ENCODE assay signal across 9 cellular contexts in genomic region chr6:19691465-19692167, GRCh38.
DNase-seq lines count a peak whose midpoint lies in the region; TF ChIP-seq lines count a peak whose summit lies in the region.
"Had no signal": no experiment of that assay in that cellular context is flagged by ENCODE, and none has a peak within 500 bp of the region (broad histone marks: within the 10 kb centered on the region; RNA-seq: fewer than 3 reads in every experiment).

No MANE protein-coding gene starts in this region.

- H3K9me2 ChIP-seq in hepatocyte (replicated peaks; ENCODE audit: insufficient read depth), result no peaks in the 10 kb centered on the region
- H3K9me2 ChIP-seq in Karpas-422 (replicated peaks; ENCODE audit: insufficient read depth, low read length), result no peaks in the 10 kb centered on the region

- CTCF ChIA-PET in BJ (lab: Yijun Ruan, JAX), result interaction anchor here (0.8 kb wide), 1 partner anchor 27 kb away, joined by 3 read pairs; no protein-coding TSS in a partner anchor

- H2AFZ ChIP-seq in hepatocyte (peak overlapping the region; percentile 27), Karpas-422 (ENCODE audit: low read length) (no peak overlapping the region)

- no peaks in the 10 kb centered on the region for H3K79me2 ChIP-seq in hepatocyte
- H3K79me2 ChIP-seq in Karpas-422 (ENCODE audit: low read length), result no peaks in the 10 kb centered on the region

- H3K4me3 Mint-ChIP-seq in progenitor cell of endocrine pancreas (ENCODE audit: low read depth), result peak overlapping the region; percentile 72

- DNase-seq in BJ (ENCODE audit: low read depth), result no peak
- DNase-seq in hepatocyte (ENCODE audit: low spot score), result peak; percentile 26
- peak; percentile 26 for DNase-seq in progenitor cell of endocrine pancreas (ENCODE audit: low spot score, unreplicated experiment)
- DNase-seq in NCI-H1105 (lab: John Stamatoyannopoulos, UW), result no peak
- no peak for DNase-seq in Karpas-422
- no peak for DNase-seq in NCI-H1417 treated with DMSO at 0.1 percent for 48 hours (lab: John Stamatoyannopoulos, UW)
- DNase-seq in mesenteric fat pad (ENCODE audit: low spot score), result no peak
- DNase-seq: DMS79 treated with DMSO at 0.1 percent for 48 hours had no signal

- peaks cover 46% of the 10 kb centered on the region for H3K27me3 Mint-ChIP-seq in progenitor cell of endocrine pancreas

- H3K9me3 ChIP-seq in hepatocyte (ENCODE audit: low read depth), result no peaks in the 10 kb centered on the region
- H3K9me3 ChIP-seq in Karpas-422 (ENCODE audit: low read length), result no peaks in the 10 kb centered on the region

- H3K27me3 ChIP-seq in BJ (ENCODE audit: control insufficient read depth, insufficient read depth, low read length), result peaks cover 6% of the 10 kb centered on the region
- peaks cover 42% of the 10 kb centered on the region for H3K27me3 ChIP-seq in hepatocyte
- H3K27me3 ChIP-seq in Karpas-422 (ENCODE audit: low read length), result no peaks in the 10 kb centered on the region

- no peaks in the 10 kb centered on the region for H4K20me1 ChIP-seq in hepatocyte (ENCODE audit: insufficient read depth, poor library complexity, severe bottlenecking)
- H4K20me1 ChIP-seq in Karpas-422 (ENCODE audit: insufficient read depth, low read depth, low read length), result no peaks in the 10 kb centered on the region

- H3K9ac ChIP-seq in Karpas-422 (ENCODE audit: low read length), result no peak overlapping the region

- TF ChIP-seq CTCF in BJ (IDR thresholded peaks at IDR 0.05; ENCODE audit: insufficient read depth, low read depth, low read length), result no peak
- no peak for TF ChIP-seq CTCF in hepatocyte (IDR thresholded peaks at IDR 0.05; ENCODE audit: poor library complexity)
- TF ChIP-seq CTCF in progenitor cell of endocrine pancreas (IDR thresholded peaks at IDR 0.05; ENCODE audit: unreplicated experiment), result no peak

- WGBS in hepatocyte (ENCODE audit: low lambda C conversion rate, missing lambda C conversion rate), result under 1% methylated on average over 38 of the region's 44 CpGs

- POLR2A ChIA-PET in BJ (lab: Charles Lee), result no interaction called here

- H3K9me3 Mint-ChIP-seq in progenitor cell of endocrine pancreas (ENCODE audit: low read depth), result peaks cover 2% of the 10 kb centered on the region

- H3K36me3 Mint-ChIP-seq in progenitor cell of endocrine pancreas (ENCODE audit: insufficient read depth), result no peaks in the 10 kb centered on the region

- H3K4me1 Mint-ChIP-seq in progenitor cell of endocrine pancreas (ENCODE audit: low read depth), result peaks cover 3% of the 10 kb centered on the region

- H3K27ac ChIP-seq in angular gyrus (ENCODE audit: low read depth, low read length) (peak overlapping the region; percentile 26), hepatocyte (no peak overlapping the region), Karpas-422 (ENCODE audit: low read length) (no peak overlapping the region)

- peak overlapping the region; percentile 88 for H3K4me2 ChIP-seq in hepatocyte
- no peak overlapping the region for H3K4me2 ChIP-seq in Karpas-422 (ENCODE audit: low read depth, low read length, poor library complexity, severe bottlenecking)

- no peaks in the 10 kb centered on the region for H3K36me3 ChIP-seq in BJ (ENCODE audit: control insufficient read depth, insufficient read depth, low read length)
- H3K36me3 ChIP-seq in hepatocyte (replicated peaks; ENCODE audit: insufficient read depth, low read depth), result no peaks in the 10 kb centered on the region
- H3K36me3 ChIP-seq in Karpas-422 (ENCODE audit: insufficient read depth, low read length), result no peaks in the 10 kb centered on the region

- no peaks in the 10 kb centered on the region for H3K4me1 ChIP-seq in hepatocyte (ENCODE audit: insufficient read depth)
- H3K4me1 ChIP-seq in Karpas-422 (ENCODE audit: low read length), result no peaks in the 10 kb centered on the region

- peak overlapping the region; percentile 89 for H3K27ac Mint-ChIP-seq in progenitor cell of endocrine pancreas

- peak overlapping the region; percentile 36 for H3K4me3 ChIP-seq in BJ (ENCODE audit: low read depth, low read length)
- H3K4me3 ChIP-seq in hepatocyte, result peak overlapping the region; percentile 33
- H3K4me3 ChIP-seq in Karpas-422 (ENCODE audit: low read length), result no peak overlapping the region

Comparison
In these comparisons a context has a peak if more than half of its experiments do, and no peak if none do; other contexts are left out.
1. DNase-seq: peak in hepatocyte (single experiment) and progenitor cell of endocrine pancreas (single experiment); none in BJ (single experiment), NCI-H1105 (single experiment), Karpas-422 (single experiment), NCI-H1417 treated with DMSO at 0.1 percent for 48 hours (single experiment) and mesenteric fat pad (single experiment).